Comparison of ENCODE assay signal across 1 cellular context in the genomic region with DNA sequence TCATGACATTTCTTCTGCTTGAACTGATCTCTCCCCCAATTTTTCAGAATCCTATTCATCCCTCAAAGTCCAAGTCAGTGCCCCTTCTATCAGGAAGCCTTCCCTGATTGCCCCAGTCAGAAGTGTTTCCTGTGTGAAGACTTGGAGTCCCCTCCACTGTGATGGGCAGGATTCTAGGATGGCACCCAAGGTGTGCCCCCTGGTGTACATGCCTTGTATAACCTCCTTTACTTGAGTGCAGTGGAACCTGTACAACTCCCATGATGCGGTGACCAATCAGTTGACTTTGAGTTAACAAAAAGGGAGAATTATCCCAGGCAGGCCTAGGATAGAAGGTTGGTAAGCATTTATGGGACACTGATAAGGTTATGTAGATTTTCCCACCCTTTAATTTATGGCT.
TF ChIP-seq lines count a peak whose summit lies in the region.

No MANE protein-coding gene starts in this region.

TF ChIP-seq in H1, 55 proteins besides CTCF, POLR2A, EP300 and RAD21:
- TF ChIP-seq GABPA (IDR thresholded peaks at IDR 0.05; ENCODE audit: borderline replicate concordance, insufficient read depth, low read length) (no peak), BACH1 (IDR thresholded peaks at IDR 0.05; ENCODE audit: low read length) (no peak), RXRA (IDR thresholded peaks at IDR 0.05; ENCODE audit: insufficient read depth, low read depth, low read length) (no peak), HDAC2 (IDR thresholded peaks at IDR 0.05; ENCODE audit: borderline replicate concordance in 1 of 2, low read depth in 2 of 2, low read length in 2 of 2) (no peak)
